In the genomic region with DNA sequence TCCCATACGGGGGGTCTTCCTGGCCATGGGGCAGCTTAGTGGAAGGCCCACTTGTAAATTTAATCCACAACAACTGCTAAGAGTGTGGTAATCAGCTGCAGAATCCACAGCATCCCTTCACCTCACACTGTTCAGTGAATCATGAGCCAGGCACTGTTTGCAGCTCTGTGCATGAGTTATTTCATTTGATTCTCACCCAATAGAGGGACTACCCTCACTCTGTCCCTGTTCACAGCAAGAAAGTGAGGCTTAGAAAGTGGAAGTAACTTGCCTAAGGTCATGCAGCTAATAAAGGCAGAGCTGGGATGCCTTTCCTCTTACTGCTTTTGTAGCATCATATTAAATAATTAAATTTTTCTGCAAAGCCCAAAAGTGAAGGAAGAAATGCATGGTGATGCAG, we compare ENCODE assay signal across 25 cellular contexts.
"Had no signal": no experiment of that assay in that cellular context is flagged by ENCODE, and none has a peak within 500 bp of the region (broad histone marks: within the 10 kb centered on the region; RNA-seq: fewer than 3 reads in every experiment).

No MANE protein-coding gene starts in this region.

- H3K4me1 Mint-ChIP-seq: activated CD4-positive, alpha-beta T cell treated with anti-CD3 and anti-CD28 coated beads, Interleukin-2, amount 10 ng/mL, durations not matched to agents 7 days and 5 days; activated CD8-positive, alpha-beta memory T cell treated with anti-CD3 and anti-CD28 coated beads, Interleukin-2, amount 10 ng/mL, durations not matched to agents 7 days and 5 days; activated naive CD4-positive, alpha-beta T cell treated with anti-CD3 and anti-CD28 coated beads, Interleukin-2, amount 50 U/mL, for 24 hours; immature natural killer cell; naive thymus-derived CD8-positive, alpha-beta T cell had no signal

- H3K36me3 ChIP-seq: left lung, spleen, vagina, WERI-Rb-1 had no signal

- H3K27me3 Mint-ChIP-seq: activated CD4-positive, alpha-beta T cell treated with anti-CD3 and anti-CD28 coated beads, Interleukin-2, amount 10 ng/mL, durations not matched to agents 7 days and 5 days; activated CD8-positive, alpha-beta memory T cell treated with anti-CD3 and anti-CD28 coated beads, Interleukin-2, amount 10 ng/mL, durations not matched to agents 7 days and 5 days; brain; type B pancreatic cell had no signal

- H3K27me3 ChIP-seq: left lung, spleen, testis, vagina had no signal

- H3K27ac ChIP-seq: left lung, spleen, testis, vagina, WERI-Rb-1 had no signal

- H3K36me3 Mint-ChIP-seq: activated CD8-positive, alpha-beta memory T cell treated with anti-CD3 and anti-CD28 coated beads, Interleukin-2, amount 10 ng/mL, durations not matched to agents 7 days and 5 days; activated naive CD4-positive, alpha-beta T cell treated with anti-CD3 and anti-CD28 coated beads, Interleukin-2, amount 50 U/mL, for 24 hours; brain; immature natural killer cell; mesothelial cell of epicardium; naive thymus-derived CD8-positive, alpha-beta T cell; type B pancreatic cell had no signal

- H3K9me3 Mint-ChIP-seq: activated CD4-positive, alpha-beta T cell treated with anti-CD3 and anti-CD28 coated beads, Interleukin-2, amount 10 ng/mL, durations not matched to agents 7 days and 5 days; activated CD8-positive, alpha-beta T cell treated with anti-CD3 and anti-CD28 coated beads for 36 hours; activated naive CD4-positive, alpha-beta T cell treated with anti-CD3 and anti-CD28 coated beads, Interleukin-2, amount 50 U/mL, for 24 hours; brain; immature natural killer cell; mesothelial cell of epicardium; naive thymus-derived CD8-positive, alpha-beta T cell; type B pancreatic cell had no signal

- H3K4me3 Mint-ChIP-seq: activated CD4-positive, alpha-beta T cell treated with anti-CD3 and anti-CD28 coated beads, Interleukin-2, amount 10 ng/mL, durations not matched to agents 7 days and 5 days; activated CD8-positive, alpha-beta memory T cell treated with anti-CD3 and anti-CD28 coated beads, Interleukin-2, amount 10 ng/mL, durations not matched to agents 7 days and 5 days; activated CD8-positive, alpha-beta T cell treated with anti-CD3 and anti-CD28 coated beads for 36 hours; activated naive CD4-positive, alpha-beta T cell treated with anti-CD3 and anti-CD28 coated beads, Interleukin-2, amount 50 U/mL, for 24 hours; brain; immature natural killer cell; mesothelial cell of epicardium; naive thymus-derived CD8-positive, alpha-beta T cell; type B pancreatic cell had no signal

- H3K9me3 ChIP-seq: left lung, spleen, testis, vagina had no signal

- ATAC-seq: activated CD8-positive, alpha-beta memory T cell treated with anti-CD3 and anti-CD28 coated beads, Interleukin-2, amount 10 ng/mL, durations not matched to agents 7 days and 5 days; activated CD8-positive, alpha-beta T cell treated with anti-CD3 and anti-CD28 coated beads for 36 hours; left lung; naive thymus-derived CD8-positive, alpha-beta T cell had no signal

- H3K4me3 ChIP-seq: left lung, lung, spleen, testis, vagina had no signal

- H3K27ac Mint-ChIP-seq: activated CD4-positive, alpha-beta T cell treated with anti-CD3 and anti-CD28 coated beads, Interleukin-2, amount 10 ng/mL, durations not matched to agents 7 days and 5 days; activated CD8-positive, alpha-beta memory T cell treated with anti-CD3 and anti-CD28 coated beads, Interleukin-2, amount 10 ng/mL, durations not matched to agents 7 days and 5 days; activated CD8-positive, alpha-beta T cell treated with anti-CD3 and anti-CD28 coated beads for 36 hours; activated naive CD4-positive, alpha-beta T cell treated with anti-CD3 and anti-CD28 coated beads, Interleukin-2, amount 50 U/mL, for 24 hours; immature natural killer cell; mesothelial cell of epicardium; naive thymus-derived CD8-positive, alpha-beta T cell; type B pancreatic cell had no signal

- DNase-seq: activated CD4-positive, alpha-beta T cell treated with anti-CD3 and anti-CD28 coated beads, Interleukin-2, amount 10 ng/mL, durations not matched to agents 7 days and 5 days; activated CD4-positive, CD25-positive, alpha-beta regulatory T cell treated with anti-CD3 and anti-CD28 coated beads, Interleukin-2, amount 50 U/mL, for 72 hours; activated CD8-positive, alpha-beta memory T cell treated with anti-CD3 and anti-CD28 coated beads, Interleukin-2, amount 10 ng/mL, durations not matched to agents 7 days and 5 days; activated CD8-positive, alpha-beta T cell treated with anti-CD3 and anti-CD28 coated beads for 36 hours; activated gamma-delta T cell; activated T-cell treated with anti-CD3 and anti-CD28 coated beads for 4 hours; aorta; central memory CD4-positive, alpha-beta T cell; dermis blood vessel endothelial cell; effector memory CD4-positive, alpha-beta T cell; foreskin melanocyte; immature natural killer cell; left lung; naive thymus-derived CD8-positive, alpha-beta T cell; spleen; stimulated activated CD4-positive, alpha-beta T cell treated with anti-CD3 and anti-CD28 coated beads, Interleukin-4, amount 100 ng/mL, for 1 hour; stimulated activated naive CD4-positive, alpha-beta T cell; testis; WERI-Rb-1 had no signal

- H3K4me1 ChIP-seq: left lung, spleen, testis, vagina had no signal
